Comparison of ENCODE assay signal across 17 cellular contexts in genomic region chr5:56166671-56167070, GRCh38.
"Had no signal": no experiment of that assay in that cellular context is flagged by ENCODE, and none has a peak within 500 bp of the region (broad histone marks: within the 10 kb centered on the region; RNA-seq: fewer than 3 reads in every experiment).

No MANE protein-coding gene starts in this region.

- H3K9me3 ChIP-seq: colonic mucosa, esophagus squamous epithelium had no signal

- DNase-seq: activated CD4-positive, alpha-beta T cell treated with anti-CD3 and anti-CD28 coated beads, Interleukin-2, amount 50 U/mL, for 48 hours; activated CD8-positive, alpha-beta memory T cell treated with anti-CD3 and anti-CD28 coated beads, Interleukin-2, amount 10 ng/mL, durations not matched to agents 7 days and 5 days; activated naive CD4-positive, alpha-beta T cell treated with anti-CD3 and anti-CD28 coated beads, Interleukin-2, amount 10 ng/mL, durations not matched to agents 7 days and 5 days; activated T-cell treated with anti-CD3 and anti-CD28 coated beads, Interleukin-2, amount 50 U/mL, for 1 hour; caudate nucleus; colonic mucosa; effector CD4-positive, alpha-beta T cell; esophagus squamous epithelium; foreskin keratinocyte; glutamatergic neuron; mesenchymal stem cell; natural killer cell; stimulated activated CD4-positive, alpha-beta T cell treated with anti-CD3 and anti-CD28 coated beads, Interleukin-12 subunit alpha, Interleukin-12 subunit beta, amount 100 ng/mL, for 4 hours; stimulated activated CD4-positive, alpha-beta T cell treated with anti-CD3 and anti-CD28 coated beads, Interleukin-2, amount 100 ng/mL, for 24 hours; T1000; WERI-Rb-1 had no signal

- H3K9me3 Mint-ChIP-seq: activated naive CD4-positive, alpha-beta T cell treated with anti-CD3 and anti-CD28 coated beads, Interleukin-2, amount 10 ng/mL, durations not matched to agents 7 days and 5 days; activated T-helper 2 cell treated with anti-CD3 and anti-CD28 coated beads, Interferon-gamma antibody, Interleukin-2, Interleukin-4, amounts not matched to agents 10 μg/mL and 5 μg/mL and 100 μg/mL, durations not matched to agents 14 hours and 24 hours and 36 hours; natural killer cell had no signal

- H3K27me3 ChIP-seq: colonic mucosa, foreskin keratinocyte had no signal

- H3K36me3 Mint-ChIP-seq: activated CD8-positive, alpha-beta memory T cell treated with anti-CD3 and anti-CD28 coated beads, Interleukin-2, amount 10 ng/mL, durations not matched to agents 7 days and 5 days; activated naive CD4-positive, alpha-beta T cell treated with anti-CD3 and anti-CD28 coated beads, Interleukin-2, amount 10 ng/mL, durations not matched to agents 7 days and 5 days; natural killer cell had no signal

- H3K4me1 ChIP-seq: colonic mucosa, foreskin keratinocyte had no signal

- ATAC-seq: activated CD8-positive, alpha-beta memory T cell treated with anti-CD3 and anti-CD28 coated beads, Interleukin-2, amount 10 ng/mL, durations not matched to agents 7 days and 5 days; foreskin keratinocyte; natural killer cell had no signal

- H3K27me3 Mint-ChIP-seq: activated naive CD4-positive, alpha-beta T cell treated with anti-CD3 and anti-CD28 coated beads, Interleukin-2, amount 10 ng/mL, durations not matched to agents 7 days and 5 days had no signal

- H3K4me3 ChIP-seq: colonic mucosa, esophagus squamous epithelium had no signal

- H3K27ac Mint-ChIP-seq: activated CD8-positive, alpha-beta memory T cell treated with anti-CD3 and anti-CD28 coated beads, Interleukin-2, amount 10 ng/mL, durations not matched to agents 7 days and 5 days; activated naive CD4-positive, alpha-beta T cell treated with anti-CD3 and anti-CD28 coated beads, Interleukin-2, amount 10 ng/mL, durations not matched to agents 7 days and 5 days; activated T-helper 2 cell treated with anti-CD3 and anti-CD28 coated beads, Interferon-gamma antibody, Interleukin-2, Interleukin-4, amounts not matched to agents 10 μg/mL and 5 μg/mL and 100 μg/mL, durations not matched to agents 14 hours and 24 hours and 36 hours; natural killer cell had no signal

- H3K27ac ChIP-seq: colonic mucosa, esophagus squamous epithelium, foreskin keratinocyte, WERI-Rb-1 had no signal

- H3K36me3 ChIP-seq: colonic mucosa, esophagus squamous epithelium, WERI-Rb-1 had no signal

- H3K4me3 Mint-ChIP-seq: activated CD8-positive, alpha-beta memory T cell treated with anti-CD3 and anti-CD28 coated beads, Interleukin-2, amount 10 ng/mL, durations not matched to agents 7 days and 5 days; activated naive CD4-positive, alpha-beta T cell treated with anti-CD3 and anti-CD28 coated beads, Interleukin-2, amount 10 ng/mL, durations not matched to agents 7 days and 5 days; natural killer cell had no signal
